Comparison of ENCODE assay signal across 8 cellular contexts in genomic region chr14:101628471-101628966, GRCh38.
DNase-seq lines count a peak whose midpoint lies in the region; ATAC-seq, FAIRE-seq and TF ChIP-seq lines count a peak whose summit lies in the region.

No MANE protein-coding gene starts in this region.

- H3K36me3 ChIP-seq in SJCRH30 (no peaks in the 10 kb centered on the region), pancreas (no peaks in the 10 kb centered on the region), tibial artery (no peaks in the 10 kb centered on the region)

- H3K4me3 ChIP-seq in SJCRH30 (peak overlapping the region; percentile 34), pancreas (peak overlapping the region in 1 of 4 donors; percentile 8), tibial artery (peak overlapping the region in 1 of 2 donors; percentile 26)

- H3K4me1 Mint-ChIP-seq in glutamatergic neuron (ENCODE audit: low read depth, unreplicated experiment): peaks cover 2% of the 10 kb centered on the region

- H3K27me3 ChIP-seq in SJCRH30 (no peaks in the 10 kb centered on the region), pancreas (no peaks in the 10 kb centered on the region), tibial artery (peaks cover 0 to 5% of the 10 kb centered on the region in 2 donors)

- H3K9me3 ChIP-seq in SJCRH30 (replicated peaks) (no peaks in the 10 kb centered on the region), pancreas (no peaks in the 10 kb centered on the region), tibial artery (no peaks in the 10 kb centered on the region)

- FAIRE-seq in pancreas (lab: Jason Lieb, UNC): no peak

- ATAC-seq in GM19468 (IDR thresholded peaks at IDR 0.05; ENCODE audit: extremely low read depth, unreplicated experiment) (peak; percentile 79), pancreas (peak; percentile 96 to 100 (median 98))

- no peaks in the 10 kb centered on the region for H3K9me3 Mint-ChIP-seq in glutamatergic neuron (ENCODE audit: unreplicated experiment)

- H3K36me3 Mint-ChIP-seq in glutamatergic neuron (ENCODE audit: unreplicated experiment): peaks cover 5% of the 10 kb centered on the region

- H3K27ac ChIP-seq in SJCRH30 (no peak overlapping the region), pancreas (no peak overlapping the region), tibial artery (no peak overlapping the region)

- no peak overlapping the region for H3K4me3 Mint-ChIP-seq in glutamatergic neuron (ENCODE audit: unreplicated experiment)

- H3K27ac Mint-ChIP-seq in glutamatergic neuron (ENCODE audit: unreplicated experiment): no peak overlapping the region

- H3K27me3 Mint-ChIP-seq in glutamatergic neuron (ENCODE audit: unreplicated experiment): peaks cover 11% of the 10 kb centered on the region

- intact Hi-C loops in pancreas (cut with DNase I) (loop anchor here in 1 of 3 donors (10.0 kb wide), 1 partner anchor 774 kb away; no protein-coding TSS in a partner anchor), tibial artery (cut with DNase I; ENCODE audit: low total_unique reads) (loop anchor here (5.0 kb wide), 2 partner anchors 776 to 1246 kb away; no protein-coding TSS in a partner anchor)

- peak; percentile 100 for TF ChIP-seq CTCF in glutamatergic neuron (IDR thresholded peaks at IDR 0.05; ENCODE audit: partially characterized antibody, unreplicated experiment)
- peak; percentile 99 to 100 (median 99) for TF ChIP-seq CTCF in pancreas (IDR thresholded peaks at IDR 0.05)
- peak; percentile 96 to 97 for TF ChIP-seq CTCF in tibial artery (IDR thresholded peaks at IDR 0.05)

- DNase-seq in C1 segment of cervical spinal cord (lab: John Stamatoyannopoulos, UW): peak in 13 of 14 donors; percentile 14 to 77 (median 53)
- peak; percentile 11 for DNase-seq in KG1 (lab: John Stamatoyannopoulos, UW)
- peak; percentile 80 to 85 for DNase-seq in SJCRH30
- DNase-seq in activated naive CD4-positive, alpha-beta T cell treated with Interleukin-2 at 50 U/mL for 16 hours: peak; percentile 74
- DNase-seq in glutamatergic neuron: peak; percentile 85
- DNase-seq in pancreas: peak; percentile 56 to 93 (median 81)
- DNase-seq in tibial artery: peak; percentile 64 to 81

- 8 to 9% methylated on average over 44 of the region's 44 CpGs for WGBS in pancreas, 2 donors

- H3K4me1 ChIP-seq in SJCRH30: no peaks in the 10 kb centered on the region
- peaks cover 0 to 4% (median 0%) of the 10 kb centered on the region in 3 donors for H3K4me1 ChIP-seq in pancreas
- peaks cover 0 to 15% (median 7%) of the 10 kb centered on the region in 4 donors for H3K4me1 ChIP-seq in tibial artery

Comparison
In these comparisons a context has a peak if more than half of its experiments do, and no peak if none do; other contexts are left out.
1. DNase-seq: peak in every context shown above with its lines; median percentile 85 in glutamatergic neuron; 82 in SJCRH30; 81 in pancreas; 74 in activated naive CD4-positive, alpha-beta T cell treated with Interleukin-2 at 50 U/mL for 16 hours; 72 in tibial artery; 53 in C1 segment of cervical spinal cord; 11 in KG1.